ENCODE assay signal across 1 cellular context in genomic region chr7:87876040-87876758, GRCh38.
A peak's percentile ranks its signal among the peaks of the same experiment; 100 is the strongest.
TF ChIP-seq lines count a peak whose summit lies in the region.

A gene with protein sequence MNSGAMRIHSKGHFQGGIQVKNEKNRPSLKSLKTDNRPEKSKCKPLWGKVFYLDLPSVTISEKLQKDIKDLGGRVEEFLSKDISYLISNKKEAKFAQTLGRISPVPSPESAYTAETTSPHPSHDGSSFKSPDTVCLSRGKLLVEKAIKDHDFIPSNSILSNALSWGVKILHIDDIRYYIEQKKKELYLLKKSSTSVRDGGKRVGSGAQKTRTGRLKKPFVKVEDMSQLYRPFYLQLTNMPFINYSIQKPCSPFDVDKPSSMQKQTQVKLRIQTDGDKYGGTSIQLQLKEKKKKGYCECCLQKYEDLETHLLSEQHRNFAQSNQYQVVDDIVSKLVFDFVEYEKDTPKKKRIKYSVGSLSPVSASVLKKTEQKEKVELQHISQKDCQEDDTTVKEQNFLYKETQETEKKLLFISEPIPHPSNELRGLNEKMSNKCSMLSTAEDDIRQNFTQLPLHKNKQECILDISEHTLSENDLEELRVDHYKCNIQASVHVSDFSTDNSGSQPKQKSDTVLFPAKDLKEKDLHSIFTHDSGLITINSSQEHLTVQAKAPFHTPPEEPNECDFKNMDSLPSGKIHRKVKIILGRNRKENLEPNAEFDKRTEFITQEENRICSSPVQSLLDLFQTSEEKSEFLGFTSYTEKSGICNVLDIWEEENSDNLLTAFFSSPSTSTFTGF (plus strand): TSS chr7:87876493. CDS start chr7:87876733, 240 bp downstream.
Gene SLC25A40, minus strand, starts transcription at chr7:87876360. Its CDS starts 17,633 bp downstream, at chr7:87858727.

TF ChIP-seq in K562, 482 proteins besides CTCF, POLR2A, EP300 and RAD21 (continued from another document and continues in another):
- TF ChIP-seq, protein P1, sequence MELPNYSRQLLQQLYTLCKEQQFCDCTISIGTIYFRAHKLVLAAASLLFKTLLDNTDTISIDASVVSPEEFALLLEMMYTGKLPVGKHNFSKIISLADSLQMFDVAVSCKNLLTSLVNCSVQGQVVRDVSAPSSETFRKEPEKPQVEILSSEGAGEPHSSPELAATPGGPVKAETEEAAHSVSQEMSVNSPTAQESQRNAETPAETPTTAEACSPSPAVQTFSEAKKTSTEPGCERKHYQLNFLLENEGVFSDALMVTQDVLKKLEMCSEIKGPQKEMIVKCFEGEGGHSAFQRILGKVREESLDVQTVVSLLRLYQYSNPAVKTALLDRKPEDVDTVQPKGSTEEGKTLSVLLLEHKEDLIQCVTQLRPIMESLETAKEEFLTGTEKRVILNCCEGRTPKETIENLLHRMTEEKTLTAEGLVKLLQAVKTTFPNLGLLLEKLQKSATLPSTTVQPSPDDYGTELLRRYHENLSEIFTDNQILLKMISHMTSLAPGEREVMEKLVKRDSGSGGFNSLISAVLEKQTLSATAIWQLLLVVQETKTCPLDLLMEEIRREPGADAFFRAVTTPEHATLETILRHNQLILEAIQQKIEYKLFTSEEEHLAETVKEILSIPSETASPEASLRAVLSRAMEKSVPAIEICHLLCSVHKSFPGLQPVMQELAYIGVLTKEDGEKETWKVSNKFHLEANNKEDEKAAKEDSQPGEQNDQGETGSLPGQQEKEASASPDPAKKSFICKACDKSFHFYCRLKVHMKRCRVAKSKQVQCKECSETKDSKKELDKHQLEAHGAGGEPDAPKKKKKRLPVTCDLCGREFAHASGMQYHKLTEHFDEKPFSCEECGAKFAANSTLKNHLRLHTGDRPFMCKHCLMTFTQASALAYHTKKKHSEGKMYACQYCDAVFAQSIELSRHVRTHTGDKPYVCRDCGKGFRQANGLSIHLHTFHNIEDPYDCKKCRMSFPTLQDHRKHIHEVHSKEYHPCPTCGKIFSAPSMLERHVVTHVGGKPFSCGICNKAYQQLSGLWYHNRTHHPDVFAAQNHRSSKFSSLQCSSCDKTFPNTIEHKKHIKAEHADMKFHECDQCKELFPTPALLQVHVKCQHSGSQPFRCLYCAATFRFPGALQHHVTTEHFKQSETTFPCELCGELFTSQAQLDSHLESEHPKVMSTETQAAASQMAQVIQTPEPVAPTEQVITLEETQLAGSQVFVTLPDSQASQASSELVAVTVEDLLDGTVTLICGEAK (IDR thresholded peaks at IDR 0.05): peak; percentile 57; the same call in 1 of the 2 replicates
- TF ChIP-seq, protein P1 (CRISPR knock-in tag; IDR thresholded peaks at IDR 0.05): no peak
- TF ChIP-seq TBP (optimal IDR thresholded peaks at IDR 0.05; ENCODE audit: low read depth, low read length) (peak; percentile 76), CHD2 (IDR thresholded peaks at IDR 0.05; ENCODE audit: low read depth, low read length) (peak; percentile 38; the same call in 1 of the 2 replicates), MTA2 (IDR thresholded peaks at IDR 0.05; ENCODE audit: low read depth) (no peak), XRCC3 (IDR thresholded peaks at IDR 0.05) (no peak), HDAC3 (IDR thresholded peaks at IDR 0.05; ENCODE audit: borderline replicate concordance, partially characterized antibody) (peak; percentile 42), EHMT2 (IDR thresholded peaks at IDR 0.05) (no peak), GATAD2B (IDR thresholded peaks at IDR 0.05; ENCODE audit: borderline replicate concordance) (peak; percentile 100), RBM14 (IDR thresholded peaks at IDR 0.05; ENCODE audit: borderline replicate concordance, insufficient read depth, low read depth, low read length) (no peak), ZNF232 (CRISPR knock-in tag; IDR thresholded peaks at IDR 0.05) (no peak), TEAD4 (IDR thresholded peaks at IDR 0.05; ENCODE audit: low read length) (peak; percentile 53), TEAD4 (CRISPR knock-in tag; IDR thresholded peaks at IDR 0.05; ENCODE audit: borderline replicate concordance) (no peak), KAT2B (IDR thresholded peaks at IDR 0.05; ENCODE audit: low read depth, low read length) (no peak), ZNF609 (CRISPR knock-in tag; IDR thresholded peaks at IDR 0.05; ENCODE audit: borderline replicate concordance) (no peak), NFRKB (IDR thresholded peaks at IDR 0.05; ENCODE audit: low read depth) (peak; percentile 23; the same call in 1 of the 2 replicates), SIN3B (IDR thresholded peaks at IDR 0.05; ENCODE audit: low read depth) (0 out of 2 replicates have a peak, but pooled peaks have one; percentile 55), ILF3 (IDR thresholded peaks at IDR 0.05; ENCODE audit: borderline replicate concordance) (no peak), BRF1 (IDR thresholded peaks at IDR 0.05; ENCODE audit: borderline replicate concordance, extremely low read depth, insufficient read length) (no peak), NR2C1 (IDR thresholded peaks at IDR 0.05) (no peak), NR2C1 (tag; IDR thresholded peaks at IDR 0.05) (no peak), ZC3H8 (IDR thresholded peaks at IDR 0.05) (no peak), ZNF197 (CRISPR knock-in tag; IDR thresholded peaks at IDR 0.05; ENCODE audit: low read depth) (0 out of 2 replicates have a peak, but pooled peaks have one; percentile 10), C11orf30 (IDR thresholded peaks at IDR 0.05; ENCODE audit: low read depth) (no peak)
- TF ChIP-seq, protein P2, sequence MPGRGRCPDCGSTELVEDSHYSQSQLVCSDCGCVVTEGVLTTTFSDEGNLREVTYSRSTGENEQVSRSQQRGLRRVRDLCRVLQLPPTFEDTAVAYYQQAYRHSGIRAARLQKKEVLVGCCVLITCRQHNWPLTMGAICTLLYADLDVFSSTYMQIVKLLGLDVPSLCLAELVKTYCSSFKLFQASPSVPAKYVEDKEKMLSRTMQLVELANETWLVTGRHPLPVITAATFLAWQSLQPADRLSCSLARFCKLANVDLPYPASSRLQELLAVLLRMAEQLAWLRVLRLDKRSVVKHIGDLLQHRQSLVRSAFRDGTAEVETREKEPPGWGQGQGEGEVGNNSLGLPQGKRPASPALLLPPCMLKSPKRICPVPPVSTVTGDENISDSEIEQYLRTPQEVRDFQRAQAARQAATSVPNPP (IDR thresholded peaks at IDR 0.05; ENCODE audit: borderline replicate concordance, insufficient read depth, insufficient read length): no peak
- TF ChIP-seq, protein P3, sequence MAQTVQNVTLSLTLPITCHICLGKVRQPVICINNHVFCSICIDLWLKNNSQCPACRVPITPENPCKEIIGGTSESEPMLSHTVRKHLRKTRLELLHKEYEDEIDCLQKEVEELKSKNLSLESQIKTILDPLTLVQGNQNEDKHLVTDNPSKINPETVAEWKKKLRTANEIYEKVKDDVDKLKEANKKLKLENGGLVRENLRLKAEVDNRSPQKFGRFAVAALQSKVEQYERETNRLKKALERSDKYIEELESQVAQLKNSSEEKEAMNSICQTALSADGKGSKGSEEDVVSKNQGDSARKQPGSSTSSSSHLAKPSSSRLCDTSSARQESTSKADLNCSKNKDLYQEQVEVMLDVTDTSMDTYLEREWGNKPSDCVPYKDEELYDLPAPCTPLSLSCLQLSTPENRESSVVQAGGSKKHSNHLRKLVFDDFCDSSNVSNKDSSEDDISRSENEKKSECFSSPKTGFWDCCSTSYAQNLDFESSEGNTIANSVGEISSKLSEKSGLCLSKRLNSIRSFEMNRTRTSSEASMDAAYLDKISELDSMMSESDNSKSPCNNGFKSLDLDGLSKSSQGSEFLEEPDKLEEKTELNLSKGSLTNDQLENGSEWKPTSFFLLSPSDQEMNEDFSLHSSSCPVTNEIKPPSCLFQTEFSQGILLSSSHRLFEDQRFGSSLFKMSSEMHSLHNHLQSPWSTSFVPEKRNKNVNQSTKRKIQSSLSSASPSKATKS (CRISPR knock-in tag; IDR thresholded peaks at IDR 0.05): no peak
- TF ChIP-seq, protein P4, sequence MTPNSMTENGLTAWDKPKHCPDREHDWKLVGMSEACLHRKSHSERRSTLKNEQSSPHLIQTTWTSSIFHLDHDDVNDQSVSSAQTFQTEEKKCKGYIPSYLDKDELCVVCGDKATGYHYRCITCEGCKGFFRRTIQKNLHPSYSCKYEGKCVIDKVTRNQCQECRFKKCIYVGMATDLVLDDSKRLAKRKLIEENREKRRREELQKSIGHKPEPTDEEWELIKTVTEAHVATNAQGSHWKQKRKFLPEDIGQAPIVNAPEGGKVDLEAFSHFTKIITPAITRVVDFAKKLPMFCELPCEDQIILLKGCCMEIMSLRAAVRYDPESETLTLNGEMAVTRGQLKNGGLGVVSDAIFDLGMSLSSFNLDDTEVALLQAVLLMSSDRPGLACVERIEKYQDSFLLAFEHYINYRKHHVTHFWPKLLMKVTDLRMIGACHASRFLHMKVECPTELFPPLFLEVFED (CRISPR knock-in tag; conservative IDR thresholded peaks at IDR 0.05): no peak
- TF ChIP-seq, protein P5, sequence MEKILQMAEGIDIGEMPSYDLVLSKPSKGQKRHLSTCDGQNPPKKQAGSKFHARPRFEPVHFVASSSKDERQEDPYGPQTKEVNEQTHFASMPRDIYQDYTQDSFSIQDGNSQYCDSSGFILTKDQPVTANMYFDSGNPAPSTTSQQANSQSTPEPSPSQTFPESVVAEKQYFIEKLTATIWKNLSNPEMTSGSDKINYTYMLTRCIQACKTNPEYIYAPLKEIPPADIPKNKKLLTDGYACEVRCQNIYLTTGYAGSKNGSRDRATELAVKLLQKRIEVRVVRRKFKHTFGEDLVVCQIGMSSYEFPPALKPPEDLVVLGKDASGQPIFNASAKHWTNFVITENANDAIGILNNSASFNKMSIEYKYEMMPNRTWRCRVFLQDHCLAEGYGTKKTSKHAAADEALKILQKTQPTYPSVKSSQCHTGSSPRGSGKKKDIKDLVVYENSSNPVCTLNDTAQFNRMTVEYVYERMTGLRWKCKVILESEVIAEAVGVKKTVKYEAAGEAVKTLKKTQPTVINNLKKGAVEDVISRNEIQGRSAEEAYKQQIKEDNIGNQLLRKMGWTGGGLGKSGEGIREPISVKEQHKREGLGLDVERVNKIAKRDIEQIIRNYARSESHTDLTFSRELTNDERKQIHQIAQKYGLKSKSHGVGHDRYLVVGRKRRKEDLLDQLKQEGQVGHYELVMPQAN (IDR thresholded peaks at IDR 0.05; ENCODE audit: borderline replicate concordance): peak; percentile 64; the same call in 1 of the 2 replicates
- TF ChIP-seq, protein P6, sequence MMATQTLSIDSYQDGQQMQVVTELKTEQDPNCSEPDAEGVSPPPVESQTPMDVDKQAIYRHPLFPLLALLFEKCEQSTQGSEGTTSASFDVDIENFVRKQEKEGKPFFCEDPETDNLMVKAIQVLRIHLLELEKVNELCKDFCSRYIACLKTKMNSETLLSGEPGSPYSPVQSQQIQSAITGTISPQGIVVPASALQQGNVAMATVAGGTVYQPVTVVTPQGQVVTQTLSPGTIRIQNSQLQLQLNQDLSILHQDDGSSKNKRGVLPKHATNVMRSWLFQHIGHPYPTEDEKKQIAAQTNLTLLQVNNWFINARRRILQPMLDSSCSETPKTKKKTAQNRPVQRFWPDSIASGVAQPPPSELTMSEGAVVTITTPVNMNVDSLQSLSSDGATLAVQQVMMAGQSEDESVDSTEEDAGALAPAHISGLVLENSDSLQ (IDR thresholded peaks at IDR 0.05): no peak; the same call in 1 of the 2 replicates
